In genomic region chr9:21096172-21096900, GRCh38 we compare ENCODE assay signal across 1 cellular context.
TF ChIP-seq lines count a peak whose summit lies in the region.

No MANE protein-coding gene starts in this region.

TF ChIP-seq in SK-N-SH treated with all-trans-retinoic acid at 6 μM for 48 hours, 23 proteins besides CTCF, POLR2A, EP300 and RAD21 (continued from another document):
- no peak for TF ChIP-seq PATZ1 (CRISPR knock-in tag; IDR thresholded peaks at IDR 0.05; ENCODE audit: borderline replicate concordance)
- no peak for TF ChIP-seq ZNF8 (CRISPR knock-in tag; IDR thresholded peaks at IDR 0.05)
